In the genomic region with DNA sequence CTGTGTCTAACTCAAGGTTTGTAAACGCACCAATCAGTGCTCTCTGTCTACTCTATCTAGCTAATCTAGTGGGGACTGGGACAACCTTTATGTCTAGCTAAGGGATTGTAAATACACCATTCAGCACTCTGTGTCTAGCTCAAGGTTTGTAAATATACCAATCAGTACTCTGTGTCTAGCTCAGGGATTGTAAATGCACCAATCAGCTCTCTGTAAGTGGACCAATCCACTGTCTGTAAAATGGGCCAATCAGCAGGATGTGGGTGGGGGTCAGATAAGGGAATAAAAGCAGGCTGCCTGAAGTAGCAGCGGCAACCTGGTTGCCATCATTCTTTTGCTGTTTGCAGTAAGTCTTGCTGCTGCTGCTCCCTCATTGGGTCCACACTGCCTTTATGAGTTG, we compare ENCODE assay signal across 30 cellular contexts.
"Had no signal": no experiment of that assay in that cellular context is flagged by ENCODE, and none has a peak within 500 bp of the region (broad histone marks: within the 10 kb centered on the region; RNA-seq: fewer than 3 reads in every experiment).

No MANE protein-coding gene starts in this region.

- H3K4me1 ChIP-seq: pancreas, spleen, testis, tibial artery, transverse colon, upper lobe of right lung, uterus had no signal

- H3K36me3 Mint-ChIP-seq: natural killer cell treated with Interleukin-12 subunit alpha and Interleukin-12 subunit beta and Interleukin-15 and Interleukin-18, amount 100 ng/mL, for 72 hours; type B pancreatic cell had no signal

- H3K9me3 ChIP-seq: neutrophil, pancreas, psoas muscle, spleen, suprapubic skin, testis, tibial artery, transverse colon, upper lobe of right lung, uterus had no signal

- H3K27me3 Mint-ChIP-seq: naive thymus-derived CD8-positive, alpha-beta T cell; natural killer cell treated with Interleukin-12 subunit alpha and Interleukin-12 subunit beta and Interleukin-15 and Interleukin-18, amount 100 ng/mL, for 72 hours; stimulated activated naive CD8-positive, alpha-beta T cell treated with anti-CD3 and anti-CD28 coated beads, Interleukin-15, amount 100 ng/mL, for 72 hours; type B pancreatic cell had no signal

- FAIRE-seq: pancreas had no signal

- H3K9me3 Mint-ChIP-seq: naive thymus-derived CD8-positive, alpha-beta T cell; natural killer cell treated with Interleukin-12 subunit alpha and Interleukin-12 subunit beta and Interleukin-15 and Interleukin-18, amount 100 ng/mL, for 72 hours; nephron progenitor cell; neural crest cell; stimulated activated memory B cell treated with anti-CD40 and anti-IgM and Interleukin-4, amounts not matched to agents 10 μg/mL and 1 μg/mL and 100 μg/mL, for 72 hours; stimulated activated naive CD8-positive, alpha-beta T cell treated with anti-CD3 and anti-CD28 coated beads, Interleukin-15, amount 100 ng/mL, for 72 hours; type B pancreatic cell had no signal

- H3K4me3 ChIP-seq: pancreas, psoas muscle, skin epidermis, smooth muscle cell, spleen, suprapubic skin, testis, tibial artery, transverse colon, upper lobe of right lung, uterus had no signal

- H3K4me3 Mint-ChIP-seq: naive thymus-derived CD8-positive, alpha-beta T cell; natural killer cell treated with Interleukin-12 subunit alpha and Interleukin-12 subunit beta and Interleukin-15 and Interleukin-18, amount 100 ng/mL, for 72 hours; nephron progenitor cell; neural crest cell; stimulated activated memory B cell treated with anti-CD40 and anti-IgM and Interleukin-4, amounts not matched to agents 10 μg/mL and 1 μg/mL and 100 μg/mL, for 72 hours; stimulated activated naive CD8-positive, alpha-beta T cell treated with anti-CD3 and anti-CD28 coated beads, Interleukin-15, amount 100 ng/mL, for 72 hours; type B pancreatic cell had no signal

- ATAC-seq: naive thymus-derived CD8-positive, alpha-beta T cell; natural killer cell treated with Interleukin-12 subunit alpha and Interleukin-12 subunit beta and Interleukin-15 and Interleukin-18, amount 100 ng/mL, for 72 hours; pancreas; psoas muscle; right cardiac atrium; sciatic nerve; stimulated activated memory B cell treated with anti-CD40 and anti-IgM and Interleukin-4, amounts not matched to agents 10 μg/mL and 1 μg/mL and 100 μg/mL, for 72 hours; stimulated activated naive CD8-positive, alpha-beta T cell treated with anti-CD3 and anti-CD28 coated beads, Interleukin-15, amount 100 ng/mL, for 72 hours; stimulated activated naive CD8-positive, alpha-beta T cell treated with anti-CD3 and anti-CD28 coated beads, Interleukin-15, Interleukin-2, amounts not matched to agents 100 U/mL and 50 U/mL, for 24 hours; upper lobe of right lung had no signal

- H3K27ac ChIP-seq: neutrophil, pancreas, psoas muscle, skin epidermis, spleen, suprapubic skin, testis, tibial artery, transverse colon, upper lobe of right lung, uterus had no signal

- H3K36me3 ChIP-seq: pancreas, transverse colon, upper lobe of right lung, uterus had no signal

- H3K4me2 ChIP-seq: smooth muscle cell had no signal

- H3K27me3 ChIP-seq: neutrophil, pancreas, spleen, suprapubic skin, testis, transverse colon, upper lobe of right lung, uterus had no signal

- H3K4me1 Mint-ChIP-seq: naive thymus-derived CD8-positive, alpha-beta T cell; neural crest cell; stimulated activated memory B cell treated with anti-CD40 and anti-IgM and Interleukin-4, amounts not matched to agents 10 μg/mL and 1 μg/mL and 100 μg/mL, for 72 hours; stimulated activated naive CD8-positive, alpha-beta T cell treated with anti-CD3 and anti-CD28 coated beads, Interleukin-15, amount 100 ng/mL, for 72 hours had no signal

- DNase-seq: naive thymus-derived CD8-positive, alpha-beta T cell; nephron progenitor cell; nucleus accumbens; psoas muscle; spleen; stimulated activated CD4-positive, alpha-beta T cell treated with anti-CD3 and anti-CD28 coated beads, Interleukin-12 subunit alpha, Interleukin-12 subunit beta, amount 100 ng/mL, for 4 hours; stimulated activated CD4-positive, alpha-beta T cell treated with anti-CD3 and anti-CD28 coated beads, Interleukin-1b, Interleukin-23, amount 100 ng/mL, for 48 hours; stimulated activated CD4-positive, alpha-beta T cell treated with anti-CD3 and anti-CD28 coated beads, Interleukin-4, amount 100 ng/mL, for 1 hour; stimulated activated CD4-positive, alpha-beta T cell treated with anti-CD3 and anti-CD28 coated beads, Interleukin-4, amount 100 ng/mL, for 4 hours; stimulated activated CD8-positive, alpha-beta memory T cell treated with anti-CD3 and anti-CD28 coated beads, Interleukin-4, amount 100 ng/mL, for 48 hours; stimulated activated naive CD4-positive, alpha-beta T cell; stimulated activated naive CD8-positive, alpha-beta T cell treated with anti-CD3 and anti-CD28 coated beads, Interleukin-15, amount 100 ng/mL, for 72 hours; stimulated activated naive CD8-positive, alpha-beta T cell treated with anti-CD3 and anti-CD28 coated beads, Interleukin-15, Interleukin-2, amounts not matched to agents 100 U/mL and 50 U/mL, for 24 hours; substantia nigra; testis; transverse colon; uterus had no signal

- H3K27ac Mint-ChIP-seq: natural killer cell treated with Interleukin-12 subunit alpha and Interleukin-12 subunit beta and Interleukin-15 and Interleukin-18, amount 100 ng/mL, for 72 hours; stimulated activated memory B cell treated with anti-CD40 and anti-IgM and Interleukin-4, amounts not matched to agents 10 μg/mL and 1 μg/mL and 100 μg/mL, for 72 hours; stimulated activated naive CD8-positive, alpha-beta T cell treated with anti-CD3 and anti-CD28 coated beads, Interleukin-15, amount 100 ng/mL, for 72 hours; type B pancreatic cell had no signal
